In genomic region chr9:16276866-16277265, GRCh38 we compare ENCODE assay signal across 17 cellular contexts.
"Had no signal": no experiment of that assay in that cellular context is flagged by ENCODE, and none has a peak within 500 bp of the region (broad histone marks: within the 10 kb centered on the region; RNA-seq: fewer than 3 reads in every experiment).

No MANE protein-coding gene starts in this region.

- H3K4me1 Mint-ChIP-seq: activated naive CD4-positive, alpha-beta T cell treated with anti-CD3 and anti-CD28 coated beads, Interleukin-2, amount 10 ng/mL, durations not matched to agents 7 days and 5 days; activated naive CD8-positive, alpha-beta T cell treated with anti-CD3 and anti-CD28 coated beads for 36 hours had no signal

- H3K27ac Mint-ChIP-seq: activated CD8-positive, alpha-beta T cell treated with anti-CD3 and anti-CD28 coated beads for 36 hours; activated naive CD4-positive, alpha-beta T cell treated with anti-CD3 and anti-CD28 coated beads, Interleukin-2, amount 10 ng/mL, durations not matched to agents 7 days and 5 days; activated naive CD8-positive, alpha-beta T cell treated with anti-CD3 and anti-CD28 coated beads for 36 hours; activated T-cell treated with anti-CD3 and anti-CD28 coated beads, Interleukin-2, amount 50 U/mL, for 72 hours; activated T-helper 2 cell treated with anti-CD3 and anti-CD28 coated beads, Interferon-gamma antibody, Interleukin-2, Interleukin-4, amounts not matched to agents 10 μg/mL and 5 μg/mL and 100 μg/mL, durations not matched to agents 14 hours and 24 hours and 36 hours; T-helper 1 cell treated with Interleukin-12 subunit alpha and Interleukin-12 subunit beta and Interleukin-4 antibody, amounts not matched to agents 30 μg/mL and 1 μg/mL, for 36 hours had no signal

- H3K4me2 ChIP-seq: PC-9 had no signal

- H3K4me3 ChIP-seq: PC-9 had no signal

- DNase-seq: activated CD4-positive, alpha-beta T cell treated with anti-CD3 and anti-CD28 coated beads for 4 hours; activated CD8-positive, alpha-beta memory T cell treated with anti-CD3 and anti-CD28 coated beads, Interleukin-2, amount 50 U/mL, for 4 hours; activated CD8-positive, alpha-beta T cell treated with anti-CD3 and anti-CD28 coated beads for 36 hours; activated gamma-delta T cell treated with Interleukin-2 at 50 U/mL for 16 hours; activated naive CD4-positive, alpha-beta T cell treated with anti-CD3 and anti-CD28 coated beads, Interleukin-2, amount 10 ng/mL, durations not matched to agents 7 days and 5 days; activated naive CD8-positive, alpha-beta T cell treated with anti-CD3 and anti-CD28 coated beads for 36 hours; activated T-cell treated with anti-CD3 and anti-CD28 coated beads, Interleukin-2, amount 50 U/mL, for 72 hours; Karpas-422; NCI-H1417; NCI-H1930; NCI-H345; NCI-H510A; NCI-H69; PC-9; SHP77 treated with DMSO at 0.1 percent for 48 hours had no signal

- H3K27ac ChIP-seq: PC-9 had no signal

- H3K4me3 Mint-ChIP-seq: activated CD8-positive, alpha-beta T cell treated with anti-CD3 and anti-CD28 coated beads for 36 hours; activated naive CD4-positive, alpha-beta T cell treated with anti-CD3 and anti-CD28 coated beads, Interleukin-2, amount 10 ng/mL, durations not matched to agents 7 days and 5 days; activated naive CD8-positive, alpha-beta T cell treated with anti-CD3 and anti-CD28 coated beads for 36 hours; activated T-cell treated with anti-CD3 and anti-CD28 coated beads, Interleukin-2, amount 50 U/mL, for 72 hours; T-helper 1 cell treated with Interleukin-12 subunit alpha and Interleukin-12 subunit beta and Interleukin-4 antibody, amounts not matched to agents 30 μg/mL and 1 μg/mL, for 36 hours had no signal

- H3K9me3 Mint-ChIP-seq: activated CD8-positive, alpha-beta T cell treated with anti-CD3 and anti-CD28 coated beads for 36 hours; activated naive CD8-positive, alpha-beta T cell treated with anti-CD3 and anti-CD28 coated beads for 36 hours; T-helper 1 cell treated with Interleukin-12 subunit alpha and Interleukin-12 subunit beta and Interleukin-4 antibody, amounts not matched to agents 30 μg/mL and 1 μg/mL, for 36 hours had no signal

- H2AFZ ChIP-seq: PC-9 had no signal

- H3K27me3 Mint-ChIP-seq: activated CD8-positive, alpha-beta T cell treated with anti-CD3 and anti-CD28 coated beads for 36 hours; activated naive CD4-positive, alpha-beta T cell treated with anti-CD3 and anti-CD28 coated beads, Interleukin-2, amount 10 ng/mL, durations not matched to agents 7 days and 5 days; activated naive CD8-positive, alpha-beta T cell treated with anti-CD3 and anti-CD28 coated beads for 36 hours had no signal

- H3K36me3 Mint-ChIP-seq: activated naive CD4-positive, alpha-beta T cell treated with anti-CD3 and anti-CD28 coated beads, Interleukin-2, amount 10 ng/mL, durations not matched to agents 7 days and 5 days; activated naive CD8-positive, alpha-beta T cell treated with anti-CD3 and anti-CD28 coated beads for 36 hours had no signal
